In genomic region chr17:45428050-45428953, GRCh38 we compare ENCODE assay signal across 9 cellular contexts. TPM values are rescaled to one million over a fixed set of nuclear protein-coding genes. Genes with fewer than 3 reads are reported as not detected.
A peak's percentile ranks its signal among the peaks of the same experiment; 100 is the strongest.
DNase-seq lines count a peak whose midpoint lies in the region; ATAC-seq and TF ChIP-seq lines count a peak whose summit lies in the region.
"Had no signal": no experiment of that assay in that cellular context is flagged by ENCODE, and none has a peak within 500 bp of the region (broad histone marks: within the 10 kb centered on the region; RNA-seq: fewer than 3 reads in every experiment).

No MANE protein-coding gene starts in this region.

- POLR2A ChIA-PET in CD8-positive, alpha-beta memory T cell (lab: Charles Lee) = no interaction called here

- DNase-seq in CD8-positive, alpha-beta memory T cell = peak; percentile 71 to 83 (median 73)
- peak; percentile 75 for DNase-seq in MM.1S
- peak; percentile 67 for DNase-seq in SK-N-DZ (ENCODE audit: low spot score)
- DNase-seq in activated naive CD4-positive, alpha-beta T cell (lab: John Stamatoyannopoulos, UW) = peak; percentile 51 to 79 (median 66)
- peak; percentile 85 for DNase-seq in germinal center (ENCODE audit: low spot score)
- peak; percentile 58 for DNase-seq in pons (ENCODE audit: low spot score)
- peak; percentile 86 for DNase-seq in type B pancreatic cell (ENCODE audit: extremely low spot score, unreplicated experiment)

- H3K27me3 Mint-ChIP-seq in CD8-positive, alpha-beta memory T cell = no peaks in the 10 kb centered on the region
- H3K27me3 Mint-ChIP-seq in type B pancreatic cell = peaks cover 54% of the 10 kb centered on the region

- TF ChIP-seq CTCF in MM.1S (IDR thresholded peaks at IDR 0.05; ENCODE audit: low read length) (peak; percentile 96), type B pancreatic cell (conservative IDR thresholded peaks at IDR 0.05) (peak; percentile 98)

- peaks cover 22 to 33% (median 22%) of the 10 kb centered on the region in 3 donors for H3K4me1 Mint-ChIP-seq in CD8-positive, alpha-beta memory T cell
- peaks cover 8% of the 10 kb centered on the region for H3K4me1 Mint-ChIP-seq in type B pancreatic cell (ENCODE audit: unreplicated experiment)

- peak overlapping the region; percentile 14 to 84 (median 69) for H3K4me3 Mint-ChIP-seq in CD8-positive, alpha-beta memory T cell
- H3K4me3 Mint-ChIP-seq in type B pancreatic cell = peak overlapping the region; percentile 84

- no peaks in the 10 kb centered on the region for H3K27me3 ChIP-seq in CD8-positive, alpha-beta memory T cell (ENCODE audit: insufficient read depth, low read length, poor library complexity, severe bottlenecking)
- H3K27me3 ChIP-seq in MM.1S (replicated peaks; ENCODE audit: insufficient read depth, low read length) = no peaks in the 10 kb centered on the region

- H3K27ac Mint-ChIP-seq in CD8-positive, alpha-beta memory T cell = peak overlapping the region in 7 of 8 donors; percentile 7 to 85 (median 62)
- H3K27ac Mint-ChIP-seq in type B pancreatic cell = peak overlapping the region; percentile 87

- H2AFZ ChIP-seq in MM.1S (ENCODE audit: low read length) = peak overlapping the region; percentile 22; the same call in 1 of the 2 replicates

- H4K20me1 ChIP-seq in MM.1S (ENCODE audit: insufficient read depth, low read length) = no peaks in the 10 kb centered on the region

- peaks cover 63% of the 10 kb centered on the region for H3K79me2 ChIP-seq in MM.1S (ENCODE audit: low read length)

- H3F3A ChIP-seq in MM.1S (ENCODE audit: insufficient read depth, low read length) = peaks cover 30% of the 10 kb centered on the region

- ATAC-seq in GM21381 (IDR thresholded peaks at IDR 0.05; ENCODE audit: unreplicated experiment) = peak; percentile 38

- peak overlapping the region; percentile 74 for H3K4me2 ChIP-seq in MM.1S (ENCODE audit: low read depth, low read length)

- no peak overlapping the region for H3K27ac ChIP-seq in CD8-positive, alpha-beta memory T cell (ENCODE audit: low read depth, low read length)
- H3K27ac ChIP-seq in MM.1S (ENCODE audit: low read length) = peak overlapping the region; percentile 63; the same call in 1 of the 2 replicates
- H3K27ac ChIP-seq: SJSA1 had no signal

- CTCF ChIA-PET in CD8-positive, alpha-beta memory T cell (lab: Charles Lee) = interaction anchor here (1.0 to 1.8 kb wide), 4 partner anchors 12 to 223 kb away, joined by 3 to 6 read pairs (median 4); no protein-coding TSS in a partner anchor

- H3K4me1 ChIP-seq in CD8-positive, alpha-beta memory T cell (ENCODE audit: insufficient read depth, low read length) = peaks cover 15% of the 10 kb centered on the region
- H3K4me1 ChIP-seq in MM.1S (ENCODE audit: low read length) = peaks cover 36% of the 10 kb centered on the region

- H3K9me3 Mint-ChIP-seq in CD8-positive, alpha-beta memory T cell = no peaks in the 10 kb centered on the region
- H3K9me3 Mint-ChIP-seq in type B pancreatic cell = no peaks in the 10 kb centered on the region

- no peaks in the 10 kb centered on the region for H3K36me3 Mint-ChIP-seq in CD8-positive, alpha-beta memory T cell
- no peaks in the 10 kb centered on the region for H3K36me3 Mint-ChIP-seq in type B pancreatic cell

- peak overlapping the region; percentile 25 for H3K4me3 ChIP-seq in CD8-positive, alpha-beta memory T cell (ENCODE audit: low read length)
- peak overlapping the region; percentile 24 for H3K4me3 ChIP-seq in MM.1S (ENCODE audit: low read length)
- H3K4me3 ChIP-seq: SJSA1 had no signal

- H3K36me3 ChIP-seq in CD8-positive, alpha-beta memory T cell (ENCODE audit: insufficient read depth, low read length) = no peaks in the 10 kb centered on the region
- no peaks in the 10 kb centered on the region for H3K36me3 ChIP-seq in MM.1S (replicated peaks; ENCODE audit: insufficient read depth, low read length)
- H3K36me3 ChIP-seq: SJSA1 had no signal

- H3K9ac ChIP-seq in MM.1S (ENCODE audit: low read length) = peak overlapping the region; percentile 30; the same call in 1 of the 2 replicates

- no peaks in the 10 kb centered on the region for H3K9me2 ChIP-seq in MM.1S (replicated peaks; ENCODE audit: insufficient read depth, low read length)

- no peaks in the 10 kb centered on the region for H3K9me3 ChIP-seq in CD8-positive, alpha-beta memory T cell (ENCODE audit: low read length)
- H3K9me3 ChIP-seq in MM.1S (replicated peaks; ENCODE audit: insufficient read depth, low read length) = no peaks in the 10 kb centered on the region

RNA-seq across cellular contexts. Expression of gene ARHGAP27, which starts 4.4 kb away (rescaled TPM):
- 10 to 100 TPM; 39.9 to 43.8 TPM for total RNA-seq in CD8-positive, alpha-beta memory T cell
- polyA plus RNA-seq in CD8-positive, alpha-beta memory T cell = 32.3 TPM
- polyA plus RNA-seq in SK-N-DZ (2014; cell fraction: cytosol; rRNA removed) = 3.6 and 6.1 TPM in 2 replicates
- 17.7 and 23.1 TPM in 2 replicates for polyA plus RNA-seq in SK-N-DZ (2014; cell fraction: nucleus; rRNA removed)
- 26.8 and 56.2 TPM in 2 replicates for total RNA-seq in type B pancreatic cell (ENCODE audit: low replicate concordance)
